ENCODE assay signal across 20 cellular contexts in genomic region chr22:10781571-10782403, GRCh38.
DNase-seq lines count a peak whose midpoint lies in the region; ATAC-seq and TF ChIP-seq lines count a peak whose summit lies in the region.
"Had no signal": no experiment of that assay in that cellular context is flagged by ENCODE, and none has a peak within 500 bp of the region (broad histone marks: within the 10 kb centered on the region; RNA-seq: fewer than 3 reads in every experiment).

No MANE protein-coding gene starts in this region.

- no peaks in the 10 kb centered on the region for H3K79me2 ChIP-seq in smooth muscle cell (ENCODE audit: low read depth)

- H3K9me3 Mint-ChIP-seq in endothelial cell (ENCODE audit: unreplicated experiment), result peaks cover 65% of the 10 kb centered on the region

- no peaks in the 10 kb centered on the region for H3K27me3 ChIP-seq in aorta (ENCODE audit: control insufficient read depth in 1 of 2, insufficient read depth in 2 of 2, low read length in 1 of 2)
- H3K27me3 ChIP-seq in smooth muscle cell (ENCODE audit: low read depth), result no peaks in the 10 kb centered on the region
- H3K27me3 ChIP-seq in effector memory CD4-positive, alpha-beta T cell (replicated peaks; ENCODE audit: control insufficient read depth, insufficient read depth, low read length, poor library complexity, severe bottlenecking), result no peaks in the 10 kb centered on the region
- H3K27me3 ChIP-seq: BLaER1 treated with 17β-estradiol and CSF1 and Interleukin-3, amounts not matched to agents 10 nM and 100 nM had no signal

- no peaks in the 10 kb centered on the region for H3F3A ChIP-seq in smooth muscle cell (ENCODE audit: low read depth)

- H3K4me1 ChIP-seq in aorta (ENCODE audit: control insufficient read depth in 1 of 2, insufficient read depth in 2 of 2, low read length in 2 of 2), result no peaks in the 10 kb centered on the region
- no peaks in the 10 kb centered on the region for H3K4me1 ChIP-seq in smooth muscle cell (ENCODE audit: low read depth)
- no peaks in the 10 kb centered on the region for H3K4me1 ChIP-seq in effector memory CD4-positive, alpha-beta T cell (ENCODE audit: control insufficient read depth, insufficient read depth, low read length, poor library complexity, severe bottlenecking)
- H3K4me1 ChIP-seq: BLaER1 treated with 17β-estradiol and CSF1 and Interleukin-3, amounts not matched to agents 10 nM and 100 nM; Caco-2 had no signal

- peak; percentile 6 for ATAC-seq in aorta (ENCODE audit: low FRiP score)
- ATAC-seq: CD8-positive, alpha-beta T cell; GM12878 had no signal

- H4K20me1 ChIP-seq in smooth muscle cell (ENCODE audit: low read depth), result no peaks in the 10 kb centered on the region
- H4K20me1 ChIP-seq: BLaER1 treated with 17β-estradiol and CSF1 and Interleukin-3, amounts not matched to agents 10 nM and 100 nM had no signal

- no peak overlapping the region for H2AFZ ChIP-seq in smooth muscle cell (ENCODE audit: low read depth)

- peak; percentile 0 for DNase-seq in AG20443 (ENCODE audit: low spot score)
- peak; percentile 0 for DNase-seq in GM03348 (ENCODE audit: low spot score)
- DNase-seq in endothelial cell (ENCODE audit: low spot score), result no peak
- peak in 1 of 2 donors; percentile 69 for DNase-seq in aorta
- DNase-seq in smooth muscle cell (lab: John Stamatoyannopoulos, UW; ENCODE audit: unreplicated experiment), result no peak
- DNase-seq in effector memory CD4-positive, alpha-beta T cell, result no peak
- DNase-seq in NCI-H1436 (lab: John Stamatoyannopoulos, UW), result no peak
- DNase-seq: 8988T; ACHN; AML-193; Caco-2; Calu3; CD4-positive, alpha-beta T cell; CD8-positive, alpha-beta T cell; DMS79 treated with DMSO at 0.1 percent for 48 hours; GF-D8 had no signal

- H3K9me3 ChIP-seq in aorta (ENCODE audit: control insufficient read depth, low read length), result peaks cover 2% of the 10 kb centered on the region
- peaks cover 18% of the 10 kb centered on the region for H3K9me3 ChIP-seq in smooth muscle cell (replicated peaks; ENCODE audit: low read depth)
- no peaks in the 10 kb centered on the region for H3K9me3 ChIP-seq in effector memory CD4-positive, alpha-beta T cell (ENCODE audit: control insufficient read depth, low read length)

- peaks cover 24% of the 10 kb centered on the region for H3K27me3 Mint-ChIP-seq in endothelial cell (ENCODE audit: unreplicated experiment)
- H3K27me3 Mint-ChIP-seq: B cell; CD4-positive, alpha-beta T cell had no signal

- no peak overlapping the region for H3K27ac ChIP-seq in aorta (ENCODE audit: low read depth in 1 of 2, low read length in 2 of 2)
- no peak overlapping the region for H3K27ac ChIP-seq in smooth muscle cell (ENCODE audit: low read depth)
- H3K27ac ChIP-seq in effector memory CD4-positive, alpha-beta T cell (ENCODE audit: insufficient read depth, low read length, poor library complexity, severe bottlenecking), result no peak overlapping the region
- H3K27ac ChIP-seq: BLaER1 treated with 17β-estradiol and CSF1 and Interleukin-3, amounts not matched to agents 10 nM and 100 nM; C4-2B had no signal

- peak overlapping the region; percentile 20 for H3K4me3 Mint-ChIP-seq in endothelial cell (ENCODE audit: unreplicated experiment)
- H3K4me3 Mint-ChIP-seq: B cell; CD4-positive, alpha-beta T cell; CD8-positive, alpha-beta T cell had no signal

- no peak overlapping the region for H3K4me3 ChIP-seq in aorta (ENCODE audit: low read length in 2 of 2)
- no peak overlapping the region for H3K4me3 ChIP-seq in smooth muscle cell
- no peak overlapping the region for H3K4me3 ChIP-seq in effector memory CD4-positive, alpha-beta T cell (ENCODE audit: insufficient read depth, low read depth, low read length, poor library complexity, severe bottlenecking)
- H3K4me3 ChIP-seq: BLaER1 treated with 17β-estradiol and CSF1 and Interleukin-3, amounts not matched to agents 10 nM and 100 nM; GM12878 had no signal

- no peak for TF ChIP-seq CTCF in endothelial cell (IDR thresholded peaks at IDR 0.05; ENCODE audit: unreplicated experiment)
- no peak for TF ChIP-seq CTCF in smooth muscle cell (IDR thresholded peaks at IDR 0.05; ENCODE audit: borderline replicate concordance, insufficient read depth, poor library complexity, severe bottlenecking)

- H3K27ac Mint-ChIP-seq in endothelial cell (ENCODE audit: unreplicated experiment), result no peak overlapping the region
- H3K27ac Mint-ChIP-seq: B cell; CD4-positive, alpha-beta T cell; CD8-positive, alpha-beta T cell had no signal

- H3K36me3 Mint-ChIP-seq in endothelial cell (ENCODE audit: low read depth, unreplicated experiment), result peaks cover 13% of the 10 kb centered on the region
- H3K36me3 Mint-ChIP-seq: CD8-positive, alpha-beta T cell had no signal

- 70% methylated on average over 10 of the region's 10 CpGs for WGBS in aorta, 2 donors
- 70% methylated on average over 10 of the region's 10 CpGs for WGBS in smooth muscle cell (ENCODE audit: low lambda C conversion rate)

- H3K4me2 ChIP-seq in smooth muscle cell, result no peak overlapping the region
- H3K4me2 ChIP-seq: BLaER1 treated with 17β-estradiol and CSF1 and Interleukin-3, amounts not matched to agents 10 nM and 100 nM had no signal

- intact Hi-C loops in aorta (cut with DNase I), result no loop called here

- H3K4me1 Mint-ChIP-seq in endothelial cell (ENCODE audit: unreplicated experiment), result no peaks in the 10 kb centered on the region
- H3K4me1 Mint-ChIP-seq: B cell had no signal

- no peak overlapping the region for H3K9ac ChIP-seq in smooth muscle cell (ENCODE audit: low read depth)
- H3K9ac ChIP-seq: BLaER1 treated with 17β-estradiol and CSF1 and Interleukin-3, amounts not matched to agents 10 nM and 100 nM had no signal

- no peaks in the 10 kb centered on the region for H3K36me3 ChIP-seq in aorta (ENCODE audit: control insufficient read depth in 1 of 2, insufficient read depth in 2 of 2, low read length in 1 of 2)
- no peaks in the 10 kb centered on the region for H3K36me3 ChIP-seq in smooth muscle cell (ENCODE audit: low read depth)
- no peaks in the 10 kb centered on the region for H3K36me3 ChIP-seq in effector memory CD4-positive, alpha-beta T cell (ENCODE audit: control insufficient read depth, insufficient read depth, low read length)
- H3K36me3 ChIP-seq: BLaER1 treated with 17β-estradiol and CSF1 and Interleukin-3, amounts not matched to agents 10 nM and 100 nM had no signal

Comparison
In these comparisons a context has a peak if more than half of its experiments do, and no peak if none do; other contexts are left out.
1. DNase-seq: peak in AG20443 (single experiment) and GM03348 (single experiment); none in endothelial cell (single experiment), smooth muscle cell (single experiment), effector memory CD4-positive, alpha-beta T cell (0 of 3) and NCI-H1436 (single experiment).